1 cellular context compared by ENCODE assay signal in genomic region chr6:31970604-31971271, GRCh38.
TF ChIP-seq lines count a peak whose summit lies in the region.

No MANE protein-coding gene starts in this region.

TF ChIP-seq in HepG2, 621 proteins besides CTCF, POLR2A, EP300 and RAD21:
- no peak for TF ChIP-seq ZNF292 (CRISPR knock-in tag; IDR thresholded peaks at IDR 0.05; ENCODE audit: borderline replicate concordance, low read depth)
- TF ChIP-seq SAP130 (CRISPR knock-in tag; IDR thresholded peaks at IDR 0.05; ENCODE audit: low read depth): no peak
- no peak for TF ChIP-seq ZNF138 (CRISPR knock-in tag; IDR thresholded peaks at IDR 0.05; ENCODE audit: low read depth)
- TF ChIP-seq NFIC (IDR thresholded peaks at IDR 0.05; ENCODE audit: low read length): 0 out of 2 replicates have a peak, but pooled peaks have one; percentile 19
- 0 out of 2 replicates have a peak, but pooled peaks have one; percentile 22 for TF ChIP-seq ZNF225 (CRISPR knock-in tag; IDR thresholded peaks at IDR 0.05)
- no peak for TF ChIP-seq PLSCR1 (CRISPR knock-in tag; IDR thresholded peaks at IDR 0.05; ENCODE audit: borderline replicate concordance)
- TF ChIP-seq AGO2 (optimal IDR thresholded peaks at IDR 0.05; ENCODE audit: low read depth, low read length): peak; percentile 89
- 0 out of 2 replicates have a peak, but pooled peaks have one; percentile 4 for TF ChIP-seq PATZ1 (CRISPR knock-in tag; IDR thresholded peaks at IDR 0.05)
- no peak for TF ChIP-seq PCBP2 (optimal IDR thresholded peaks at IDR 0.05; ENCODE audit: low read depth, low read length, poor library complexity, severe bottlenecking)
- TF ChIP-seq ZBTB42 (CRISPR knock-in tag; IDR thresholded peaks at IDR 0.05): 0 out of 2 replicates have a peak, but pooled peaks have one; percentile 51
- no peak for TF ChIP-seq ZBTB4 (CRISPR knock-in tag; IDR thresholded peaks at IDR 0.05; ENCODE audit: borderline replicate concordance)
- peak; percentile 27 for TF ChIP-seq AGO1 (IDR thresholded peaks at IDR 0.05; ENCODE audit: low read depth, low read length, poor library complexity, severe bottlenecking)
- no peak for TF ChIP-seq FOSL2 (CRISPR knock-in tag; IDR thresholded peaks at IDR 0.05)
- TF ChIP-seq ZFP91 (CRISPR knock-in tag; IDR thresholded peaks at IDR 0.05; ENCODE audit: borderline replicate concordance): no peak
- TF ChIP-seq POLR2G (IDR thresholded peaks at IDR 0.05; ENCODE audit: low read depth, low read length): peak; percentile 10; the same call in 1 of the 2 replicates
- TF ChIP-seq ZC3H13 (CRISPR knock-in tag; IDR thresholded peaks at IDR 0.05): peak; percentile 27; the same call in 1 of the 2 replicates
- TF ChIP-seq GABPB1 (CRISPR knock-in tag; IDR thresholded peaks at IDR 0.05): no peak
- TF ChIP-seq RBFOX2 (IDR thresholded peaks at IDR 0.05; ENCODE audit: low read depth, low read length): peak; percentile 9; the same call in 1 of the 2 replicates
- TF ChIP-seq HOXA9 (CRISPR knock-in tag; IDR thresholded peaks at IDR 0.05; ENCODE audit: borderline replicate concordance): peak; percentile 60; the same call in 1 of the 2 replicates
- TF ChIP-seq TOE1 (CRISPR knock-in tag; IDR thresholded peaks at IDR 0.05): no peak
- 0 out of 2 replicates have a peak, but pooled peaks have one; percentile 23 for TF ChIP-seq HOXA7 (CRISPR knock-in tag; IDR thresholded peaks at IDR 0.05)
- TF ChIP-seq SNAPC4 (CRISPR knock-in tag; IDR thresholded peaks at IDR 0.05): 0 out of 2 replicates have a peak, but pooled peaks have one; percentile 3
- no peak for TF ChIP-seq ZNF367 (CRISPR knock-in tag; IDR thresholded peaks at IDR 0.05; ENCODE audit: borderline replicate concordance)
- no peak for TF ChIP-seq EEA1 (CRISPR knock-in tag; IDR thresholded peaks at IDR 0.05; ENCODE audit: borderline replicate concordance)
- TF ChIP-seq NFYB (CRISPR knock-in tag; IDR thresholded peaks at IDR 0.05): 0 out of 2 replicates have a peak, but pooled peaks have one; percentile 11
- no peak for TF ChIP-seq ZEB1 (IDR thresholded peaks at IDR 0.05; ENCODE audit: insufficient replicate concordance, low read depth)
- TF ChIP-seq PHF5A (CRISPR knock-in tag; IDR thresholded peaks at IDR 0.05; ENCODE audit: low read depth, unreplicated experiment): no peak
- TF ChIP-seq MTERF4 (CRISPR knock-in tag; IDR thresholded peaks at IDR 0.05): no peak
- 0 out of 2 replicates have a peak, but pooled peaks have one; percentile 25 for TF ChIP-seq ZMAT3 (CRISPR knock-in tag; conservative IDR thresholded peaks at IDR 0.05)
